ENCODE assay signal across 9 cellular contexts in genomic region chr2:45013229-45014015, GRCh38. TPM values are rescaled to one million over a fixed set of nuclear protein-coding genes. Genes with fewer than 3 reads are reported as not detected.
DNase-seq lines count a peak whose midpoint lies in the region; ATAC-seq and TF ChIP-seq lines count a peak whose summit lies in the region.
"Had no signal": no experiment of that assay in that cellular context is flagged by ENCODE, and none has a peak within 500 bp of the region (broad histone marks: within the 10 kb centered on the region; RNA-seq: fewer than 3 reads in every experiment).

No MANE protein-coding gene starts in this region.

- POLR2A ChIA-PET in WTC11 (lab: Charles Lee): interaction anchor here (1.0 to 1.1 kb wide), 2 partner anchors 14 to 85 kb away, joined by 3 to 4 read pairs; no protein-coding TSS in a partner anchor
- POLR2A ChIA-PET in activated CD8-positive, alpha-beta T cell treated with anti-CD3 and anti-CD28 coated beads for 36 hours (lab: Charles Lee): no interaction called here

- no peak overlapping the region for H3K27ac ChIP-seq in GM23338 (ENCODE audit: low read depth)
- peak overlapping the region; percentile 27 to 60 for H3K27ac ChIP-seq in right atrium auricular region

- H3K4me2 ChIP-seq in GM23338 (peak overlapping the region; percentile 80), skeletal muscle satellite cell (ENCODE audit: low read length) (peak overlapping the region; percentile 100)

- H3F3A ChIP-seq in GM23338 (replicated peaks; ENCODE audit: low read depth): peaks cover 10% of the 10 kb centered on the region; the same call in 1 of the 2 replicates

- H3K9ac ChIP-seq in skeletal muscle satellite cell (ENCODE audit: low read depth, low read length): peak overlapping the region; percentile 96

- H3K36me3 ChIP-seq in GM23338 (ENCODE audit: insufficient read depth) (no peaks in the 10 kb centered on the region), right atrium auricular region (no peaks in the 10 kb centered on the region), skeletal muscle satellite cell (ENCODE audit: insufficient read depth, low read length) (no peaks in the 10 kb centered on the region)

- H3K9me3 ChIP-seq in right atrium auricular region: no peaks in the 10 kb centered on the region
- no peaks in the 10 kb centered on the region for H3K9me3 ChIP-seq in skeletal muscle satellite cell (replicated peaks; ENCODE audit: low read length)

- DNase-seq in GM23338 (ENCODE audit: low spot score): peak; percentile 60
- peak; percentile 48 for DNase-seq in WTC11 (ENCODE audit: low spot score)
- DNase-seq in right atrium auricular region (ENCODE audit: low spot score): no peak
- DNase-seq in NCI-H2227 treated with DMSO at 0.1 percent for 48 hours (lab: John Stamatoyannopoulos, UW): no peak
- DNase-seq in activated CD8-positive, alpha-beta T cell treated with anti-CD3 and anti-CD28 coated beads for 36 hours: no peak
- no peak for DNase-seq in NCI-H2171 treated with DMSO at 0.1 percent for 48 hours (lab: John Stamatoyannopoulos, UW)
- no peak for DNase-seq in HPDE6-E6E7 (ENCODE audit: extremely low spot score)
- DNase-seq: activated gamma-delta T cell had no signal

- H2AFZ ChIP-seq in GM23338: peak overlapping the region; percentile 97

- H3K27ac Mint-ChIP-seq in GM23338: no peak overlapping the region
- no peak overlapping the region for H3K27ac Mint-ChIP-seq in WTC11
- no peak overlapping the region for H3K27ac Mint-ChIP-seq in activated CD8-positive, alpha-beta T cell treated with anti-CD3 and anti-CD28 coated beads for 36 hours

- H4K20me1 ChIP-seq in GM23338 (replicated peaks; ENCODE audit: insufficient read depth): peaks cover 18% of the 10 kb centered on the region; the same call in 1 of the 2 replicates

- no peaks in the 10 kb centered on the region for H3K79me2 ChIP-seq in GM23338 (replicated peaks; ENCODE audit: insufficient read depth)

- CTCF ChIA-PET in WTC11 (lab: Charles Lee): interaction anchor here (0.6 to 7.3 kb wide), 40 partner anchors 11 to 1546 kb away, joined by 3 to 113 read pairs (median 4); no protein-coding TSS in a partner anchor
- CTCF ChIA-PET in activated CD8-positive, alpha-beta T cell treated with anti-CD3 and anti-CD28 coated beads for 36 hours (lab: Charles Lee): interaction anchor here (0.6 to 2.5 kb wide), 8 partner anchors 11 to 558 kb away, joined by 3 to 11 read pairs (median 4); no protein-coding TSS in a partner anchor

- no peaks in the 10 kb centered on the region for H3K9me2 ChIP-seq in GM23338 (ENCODE audit: insufficient read depth)

- H3K27me3 ChIP-seq in GM23338 (ENCODE audit: insufficient read depth): peaks cover 71% of the 10 kb centered on the region
- peaks cover 9 to 18% of the 10 kb centered on the region in 2 donors for H3K27me3 ChIP-seq in right atrium auricular region
- no peaks in the 10 kb centered on the region for H3K27me3 ChIP-seq in skeletal muscle satellite cell (ENCODE audit: control insufficient read depth, insufficient read depth, low read length)

- peaks cover 21% of the 10 kb centered on the region for H3K4me1 ChIP-seq in GM23338 (ENCODE audit: insufficient read depth)
- peaks cover 0 to 47% of the 10 kb centered on the region in 2 donors for H3K4me1 ChIP-seq in right atrium auricular region
- H3K4me1 ChIP-seq in skeletal muscle satellite cell (ENCODE audit: control insufficient read depth, insufficient read depth, low read length): peaks cover 37% of the 10 kb centered on the region

- peak overlapping the region; percentile 66 for H3K4me3 ChIP-seq in GM23338
- peak overlapping the region; percentile 10 to 55 for H3K4me3 ChIP-seq in right atrium auricular region
- peak overlapping the region; percentile 79 for H3K4me3 ChIP-seq in skeletal muscle satellite cell (ENCODE audit: low read length)

- TF ChIP-seq CTCF in GM23338 (conservative IDR thresholded peaks at IDR 0.05; ENCODE audit: low read depth in 2 of 2) (no peak), WTC11 (IDR thresholded peaks at IDR 0.05) (no peak), right atrium auricular region (IDR thresholded peaks at IDR 0.05) (no peak)
- no peak for TF ChIP-seq CTCF in activated CD8-positive, alpha-beta T cell treated with anti-CD3 and anti-CD28 coated beads for 36 hours (IDR thresholded peaks at IDR 0.05)

- peak overlapping the region; percentile 58; the same call in 2 of the 3 replicates for H3K4me3 Mint-ChIP-seq in GM23338
- peak overlapping the region; percentile 57 for H3K4me3 Mint-ChIP-seq in WTC11
- no peak overlapping the region for H3K4me3 Mint-ChIP-seq in activated CD8-positive, alpha-beta T cell treated with anti-CD3 and anti-CD28 coated beads for 36 hours

- intact Hi-C loops in activated CD8-positive, alpha-beta T cell treated with anti-CD3 and anti-CD28 coated beads for 36 hours (cut with micrococcal nuclease): loop anchor here (10.0 kb wide), 1 partner anchor 161 kb away; no protein-coding TSS in a partner anchor

- H3K4me1 Mint-ChIP-seq in GM23338: peaks cover 29% of the 10 kb centered on the region
- peaks cover 30% of the 10 kb centered on the region for H3K4me1 Mint-ChIP-seq in WTC11
- peaks cover 14% of the 10 kb centered on the region for H3K4me1 Mint-ChIP-seq in activated CD8-positive, alpha-beta T cell treated with anti-CD3 and anti-CD28 coated beads for 36 hours (ENCODE audit: low read depth)

- H3K36me3 Mint-ChIP-seq in GM23338 (ENCODE audit: low read depth) (peaks cover 3% of the 10 kb centered on the region; the same call in 1 of the 3 replicates), WTC11 (no peaks in the 10 kb centered on the region)
- H3K36me3 Mint-ChIP-seq in activated CD8-positive, alpha-beta T cell treated with anti-CD3 and anti-CD28 coated beads for 36 hours (ENCODE audit: low read depth): no peaks in the 10 kb centered on the region

- H3K9me3 Mint-ChIP-seq in GM23338: peaks cover 4% of the 10 kb centered on the region; the same call in 2 of the 3 replicates
- no peaks in the 10 kb centered on the region for H3K9me3 Mint-ChIP-seq in WTC11
- H3K9me3 Mint-ChIP-seq in activated CD8-positive, alpha-beta T cell treated with anti-CD3 and anti-CD28 coated beads for 36 hours: no peaks in the 10 kb centered on the region

- H3K27me3 Mint-ChIP-seq in GM23338 (ENCODE audit: insufficient read depth, low read depth, poor library complexity) (peaks cover 60% of the 10 kb centered on the region), WTC11 (ENCODE audit: low read depth) (peaks cover 89% of the 10 kb centered on the region)
- H3K27me3 Mint-ChIP-seq in activated CD8-positive, alpha-beta T cell treated with anti-CD3 and anti-CD28 coated beads for 36 hours: peaks cover 69% of the 10 kb centered on the region

- ATAC-seq in GM23338: peak; percentile 4
- ATAC-seq in WTC11: no peak
- no peak for ATAC-seq in activated CD8-positive, alpha-beta T cell treated with anti-CD3 and anti-CD28 coated beads for 36 hours

TF ChIP-seq in GM23338, 12 proteins besides CTCF, POLR2A, EP300 and RAD21 (continues in another document):
- TF ChIP-seq NANOG (IDR thresholded peaks at IDR 0.05; ENCODE audit: borderline replicate concordance) (no peak), STAT1 (IDR thresholded peaks at IDR 0.05; ENCODE audit: unreplicated experiment) (no peak), CREB1 (CRISPR knock-in tag; IDR thresholded peaks at IDR 0.05; ENCODE audit: low read depth) (no peak)

TF ChIP-seq in WTC11, 78 proteins besides CTCF, POLR2A, EP300 and RAD21 (continues in another document):
- TF ChIP-seq GABPB1 (CRISPR knock-in tag; IDR thresholded peaks at IDR 0.05) (no peak), TCF7 (CRISPR knock-in tag; IDR thresholded peaks at IDR 0.05; ENCODE audit: low read depth) (peak; percentile 62; the same call in 1 of the 2 replicates)
- TF ChIP-seq, protein P1, sequence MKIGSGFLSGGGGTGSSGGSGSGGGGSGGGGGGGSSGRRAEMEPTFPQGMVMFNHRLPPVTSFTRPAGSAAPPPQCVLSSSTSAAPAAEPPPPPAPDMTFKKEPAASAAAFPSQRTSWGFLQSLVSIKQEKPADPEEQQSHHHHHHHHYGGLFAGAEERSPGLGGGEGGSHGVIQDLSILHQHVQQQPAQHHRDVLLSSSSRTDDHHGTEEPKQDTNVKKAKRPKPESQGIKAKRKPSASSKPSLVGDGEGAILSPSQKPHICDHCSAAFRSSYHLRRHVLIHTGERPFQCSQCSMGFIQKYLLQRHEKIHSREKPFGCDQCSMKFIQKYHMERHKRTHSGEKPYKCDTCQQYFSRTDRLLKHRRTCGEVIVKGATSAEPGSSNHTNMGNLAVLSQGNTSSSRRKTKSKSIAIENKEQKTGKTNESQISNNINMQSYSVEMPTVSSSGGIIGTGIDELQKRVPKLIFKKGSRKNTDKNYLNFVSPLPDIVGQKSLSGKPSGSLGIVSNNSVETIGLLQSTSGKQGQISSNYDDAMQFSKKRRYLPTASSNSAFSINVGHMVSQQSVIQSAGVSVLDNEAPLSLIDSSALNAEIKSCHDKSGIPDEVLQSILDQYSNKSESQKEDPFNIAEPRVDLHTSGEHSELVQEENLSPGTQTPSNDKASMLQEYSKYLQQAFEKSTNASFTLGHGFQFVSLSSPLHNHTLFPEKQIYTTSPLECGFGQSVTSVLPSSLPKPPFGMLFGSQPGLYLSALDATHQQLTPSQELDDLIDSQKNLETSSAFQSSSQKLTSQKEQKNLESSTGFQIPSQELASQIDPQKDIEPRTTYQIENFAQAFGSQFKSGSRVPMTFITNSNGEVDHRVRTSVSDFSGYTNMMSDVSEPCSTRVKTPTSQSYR (CRISPR knock-in tag; IDR thresholded peaks at IDR 0.05): no peak

RNA-seq across cellular contexts. Expression of gene SIX2, which starts 4.2 kb away (rescaled TPM):
- 0.31 and 0.87 TPM in 2 replicates for total RNA-seq in GM23338 (2014; rRNA removed; shearing (Covaris generic))
- polyA plus RNA-seq in GM23338 (2016; fragmentation: Nextera tagmentation; extraction: Ambion mirVana): 1.1 and 1.3 TPM in 2 replicates
- total RNA-seq in WTC11 (2021): 1.2 to 1.7 TPM (median 1.5 TPM) in 3 replicates
- 1 to 10 TPM; 1.1 to 2.3 TPM for total RNA-seq in right atrium auricular region
- total RNA-seq in skeletal muscle satellite cell (2012; rRNA removed): 9.6 and 13.5 TPM in 2 replicates
- not detected for total RNA-seq in activated CD8-positive, alpha-beta T cell treated with anti-CD3 and anti-CD28 coated beads for 36 hours

Comparison
In these comparisons a context has a peak if more than half of its experiments do, and no peak if none do; other contexts are left out.
1. DNase-seq: peak in GM23338 (single experiment) and WTC11 (single experiment); none in right atrium auricular region (single experiment), NCI-H2227 treated with DMSO at 0.1 percent for 48 hours (single experiment), activated CD8-positive, alpha-beta T cell treated with anti-CD3 and anti-CD28 coated beads for 36 hours (single experiment), NCI-H2171 treated with DMSO at 0.1 percent for 48 hours (single experiment) and HPDE6-E6E7 (single experiment).
2. Peak in every context shown above with its lines, with median percentiles within 50 percentile points of each other: H3K4me3 ChIP-seq.